1 cellular context compared by ENCODE assay signal in genomic region chr19:18231775-18232174, GRCh38.
TF ChIP-seq lines count a peak whose summit lies in the region.

No MANE protein-coding gene starts in this region.

TF ChIP-seq in H1, 55 proteins besides CTCF, POLR2A, EP300 and RAD21:
- TF ChIP-seq, protein P1, sequence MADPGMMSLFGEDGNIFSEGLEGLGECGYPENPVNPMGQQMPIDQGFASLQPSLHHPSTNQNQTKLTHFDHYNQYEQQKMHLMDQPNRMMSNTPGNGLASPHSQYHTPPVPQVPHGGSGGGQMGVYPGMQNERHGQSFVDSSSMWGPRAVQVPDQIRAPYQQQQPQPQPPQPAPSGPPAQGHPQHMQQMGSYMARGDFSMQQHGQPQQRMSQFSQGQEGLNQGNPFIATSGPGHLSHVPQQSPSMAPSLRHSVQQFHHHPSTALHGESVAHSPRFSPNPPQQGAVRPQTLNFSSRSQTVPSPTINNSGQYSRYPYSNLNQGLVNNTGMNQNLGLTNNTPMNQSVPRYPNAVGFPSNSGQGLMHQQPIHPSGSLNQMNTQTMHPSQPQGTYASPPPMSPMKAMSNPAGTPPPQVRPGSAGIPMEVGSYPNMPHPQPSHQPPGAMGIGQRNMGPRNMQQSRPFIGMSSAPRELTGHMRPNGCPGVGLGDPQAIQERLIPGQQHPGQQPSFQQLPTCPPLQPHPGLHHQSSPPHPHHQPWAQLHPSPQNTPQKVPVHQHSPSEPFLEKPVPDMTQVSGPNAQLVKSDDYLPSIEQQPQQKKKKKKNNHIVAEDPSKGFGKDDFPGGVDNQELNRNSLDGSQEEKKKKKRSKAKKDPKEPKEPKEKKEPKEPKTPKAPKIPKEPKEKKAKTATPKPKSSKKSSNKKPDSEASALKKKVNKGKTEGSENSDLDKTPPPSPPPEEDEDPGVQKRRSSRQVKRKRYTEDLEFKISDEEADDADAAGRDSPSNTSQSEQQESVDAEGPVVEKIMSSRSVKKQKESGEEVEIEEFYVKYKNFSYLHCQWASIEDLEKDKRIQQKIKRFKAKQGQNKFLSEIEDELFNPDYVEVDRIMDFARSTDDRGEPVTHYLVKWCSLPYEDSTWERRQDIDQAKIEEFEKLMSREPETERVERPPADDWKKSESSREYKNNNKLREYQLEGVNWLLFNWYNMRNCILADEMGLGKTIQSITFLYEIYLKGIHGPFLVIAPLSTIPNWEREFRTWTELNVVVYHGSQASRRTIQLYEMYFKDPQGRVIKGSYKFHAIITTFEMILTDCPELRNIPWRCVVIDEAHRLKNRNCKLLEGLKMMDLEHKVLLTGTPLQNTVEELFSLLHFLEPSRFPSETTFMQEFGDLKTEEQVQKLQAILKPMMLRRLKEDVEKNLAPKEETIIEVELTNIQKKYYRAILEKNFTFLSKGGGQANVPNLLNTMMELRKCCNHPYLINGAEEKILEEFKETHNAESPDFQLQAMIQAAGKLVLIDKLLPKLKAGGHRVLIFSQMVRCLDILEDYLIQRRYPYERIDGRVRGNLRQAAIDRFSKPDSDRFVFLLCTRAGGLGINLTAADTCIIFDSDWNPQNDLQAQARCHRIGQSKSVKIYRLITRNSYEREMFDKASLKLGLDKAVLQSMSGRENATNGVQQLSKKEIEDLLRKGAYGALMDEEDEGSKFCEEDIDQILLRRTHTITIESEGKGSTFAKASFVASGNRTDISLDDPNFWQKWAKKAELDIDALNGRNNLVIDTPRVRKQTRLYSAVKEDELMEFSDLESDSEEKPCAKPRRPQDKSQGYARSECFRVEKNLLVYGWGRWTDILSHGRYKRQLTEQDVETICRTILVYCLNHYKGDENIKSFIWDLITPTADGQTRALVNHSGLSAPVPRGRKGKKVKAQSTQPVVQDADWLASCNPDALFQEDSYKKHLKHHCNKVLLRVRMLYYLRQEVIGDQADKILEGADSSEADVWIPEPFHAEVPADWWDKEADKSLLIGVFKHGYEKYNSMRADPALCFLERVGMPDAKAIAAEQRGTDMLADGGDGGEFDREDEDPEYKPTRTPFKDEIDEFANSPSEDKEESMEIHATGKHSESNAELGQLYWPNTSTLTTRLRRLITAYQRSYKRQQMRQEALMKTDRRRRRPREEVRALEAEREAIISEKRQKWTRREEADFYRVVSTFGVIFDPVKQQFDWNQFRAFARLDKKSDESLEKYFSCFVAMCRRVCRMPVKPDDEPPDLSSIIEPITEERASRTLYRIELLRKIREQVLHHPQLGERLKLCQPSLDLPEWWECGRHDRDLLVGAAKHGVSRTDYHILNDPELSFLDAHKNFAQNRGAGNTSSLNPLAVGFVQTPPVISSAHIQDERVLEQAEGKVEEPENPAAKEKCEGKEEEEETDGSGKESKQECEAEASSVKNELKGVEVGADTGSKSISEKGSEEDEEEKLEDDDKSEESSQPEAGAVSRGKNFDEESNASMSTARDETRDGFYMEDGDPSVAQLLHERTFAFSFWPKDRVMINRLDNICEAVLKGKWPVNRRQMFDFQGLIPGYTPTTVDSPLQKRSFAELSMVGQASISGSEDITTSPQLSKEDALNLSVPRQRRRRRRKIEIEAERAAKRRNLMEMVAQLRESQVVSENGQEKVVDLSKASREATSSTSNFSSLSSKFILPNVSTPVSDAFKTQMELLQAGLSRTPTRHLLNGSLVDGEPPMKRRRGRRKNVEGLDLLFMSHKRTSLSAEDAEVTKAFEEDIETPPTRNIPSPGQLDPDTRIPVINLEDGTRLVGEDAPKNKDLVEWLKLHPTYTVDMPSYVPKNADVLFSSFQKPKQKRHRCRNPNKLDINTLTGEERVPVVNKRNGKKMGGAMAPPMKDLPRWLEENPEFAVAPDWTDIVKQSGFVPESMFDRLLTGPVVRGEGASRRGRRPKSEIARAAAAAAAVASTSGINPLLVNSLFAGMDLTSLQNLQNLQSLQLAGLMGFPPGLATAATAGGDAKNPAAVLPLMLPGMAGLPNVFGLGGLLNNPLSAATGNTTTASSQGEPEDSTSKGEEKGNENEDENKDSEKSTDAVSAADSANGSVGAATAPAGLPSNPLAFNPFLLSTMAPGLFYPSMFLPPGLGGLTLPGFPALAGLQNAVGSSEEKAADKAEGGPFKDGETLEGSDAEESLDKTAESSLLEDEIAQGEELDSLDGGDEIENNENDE (IDR thresholded peaks at IDR 0.05; ENCODE audit: insufficient replicate concordance, low read length) = no peak
- TF ChIP-seq JUND (IDR thresholded peaks at IDR 0.05; ENCODE audit: low read length) (no peak), TBP (IDR thresholded peaks at IDR 0.05; ENCODE audit: low read depth, low read length) (no peak), CBX8 (IDR thresholded peaks at IDR 0.05; ENCODE audit: borderline replicate concordance, low read depth, low read length) (no peak), FOSL1 (IDR thresholded peaks at IDR 0.05; ENCODE audit: insufficient read depth, low read depth, low read length) (no peak), RNF2 (IDR thresholded peaks at IDR 0.05; ENCODE audit: borderline replicate concordance, low read depth, low read length, missing control alignments, poor library complexity, severe bottlenecking) (no peak), JUN (IDR thresholded peaks at IDR 0.05; ENCODE audit: low read depth, low read length) (no peak), TAF7 (optimal IDR thresholded peaks at IDR 0.05; ENCODE audit: borderline replicate concordance, low read depth, low read length) (no peak)
TF ChIP-seq in H1: peak in this region for 0.
